Comparison of ENCODE assay signal across 6 cellular contexts in genomic region chr20:23810349-23810748, GRCh38. TPM values are rescaled to one million over a fixed set of nuclear protein-coding genes. Genes with fewer than 3 reads are reported as not detected.
"Had no signal": no experiment of that assay in that cellular context is flagged by ENCODE, and none has a peak within 500 bp of the region (broad histone marks: within the 10 kb centered on the region; RNA-seq: fewer than 3 reads in every experiment).

No MANE protein-coding gene starts in this region.

RNA-seq across cellular contexts. Expression of gene CST2, which starts 16.2 kb away (rescaled TPM):
- total RNA-seq: HepG2, HT-29, HT1080, IMR-90, K562 had no signal
- polyA plus RNA-seq: HepG2, IgD-negative memory B cell, IMR-90, K562 had no signal

RNA-seq across cellular contexts. Expression of gene CST1, which starts 59.6 kb away (rescaled TPM):
- total RNA-seq: HepG2, HT1080, IMR-90, K562 had no signal
- polyA plus RNA-seq: IgD-negative memory B cell, IMR-90, K562 had no signal
